Comparison of ENCODE assay signal across 20 cellular contexts in the genomic region with DNA sequence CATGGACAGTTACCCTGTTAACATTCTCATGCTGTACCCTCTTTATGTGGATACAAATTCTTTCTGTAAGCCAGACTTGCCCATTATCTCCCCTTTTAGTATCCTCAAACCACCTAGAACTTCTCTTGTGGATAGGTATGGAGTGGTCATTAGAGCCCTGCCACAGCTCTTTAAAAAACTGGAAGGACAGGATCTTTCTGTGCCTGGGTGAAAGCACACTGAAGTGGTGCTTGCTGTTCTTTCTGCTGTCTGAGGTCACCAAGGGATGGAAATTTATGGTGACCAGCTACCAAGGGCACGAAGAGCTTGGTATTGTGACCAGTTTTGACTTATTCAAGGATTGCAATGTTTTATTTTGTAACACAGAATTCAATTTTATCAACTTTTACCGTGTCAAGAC.
A peak's percentile ranks its signal among the peaks of the same experiment; 100 is the strongest.
DNase-seq lines count a peak whose midpoint lies in the region; ATAC-seq and TF ChIP-seq lines count a peak whose summit lies in the region.
"Had no signal": no experiment of that assay in that cellular context is flagged by ENCODE, and none has a peak within 500 bp of the region (broad histone marks: within the 10 kb centered on the region; RNA-seq: fewer than 3 reads in every experiment).

No MANE protein-coding gene starts in this region.

- H3K27me3 ChIP-seq in lower lobe of right lung (ENCODE audit: low read depth) = no peaks in the 10 kb centered on the region
- H3K27me3 ChIP-seq: BLaER1 had no signal

- DNase-seq in NCI-H2029 (lab: John Stamatoyannopoulos, UW) = peak; percentile 15
- DNase-seq in NCI-H2029 treated with DMSO at 0.1 percent for 48 hours (lab: John Stamatoyannopoulos, UW) = no peak
- peak; percentile 6 for DNase-seq in ELF-1 (ENCODE audit: low read depth, low spot score)
- no peak for DNase-seq in lower lobe of right lung
- DNase-seq in NCI-H1694 treated with DMSO at 0.1 percent for 48 hours (lab: John Stamatoyannopoulos, UW) = no peak
- no peak for DNase-seq in glomerular visceral epithelial cell (ENCODE audit: extremely low spot score)
- DNase-seq: Caco-2; CD4-positive, CD25-positive, alpha-beta regulatory T cell; CD8-positive, alpha-beta T cell; DMS153; DND-41; GDM1; GOT3; HFFc6 had no signal

- ATAC-seq in lower lobe of right lung (peak; percentile 51 to 53), HG02938 (IDR thresholded peaks at IDR 0.05; ENCODE audit: unreplicated experiment) (no peak)
- ATAC-seq: CD8-positive, alpha-beta T cell; GM12878 had no signal

- no peak overlapping the region for H3K27ac ChIP-seq in lower lobe of right lung
- H3K27ac ChIP-seq: 22Rv1, BLaER1, C4-2B had no signal

- H3K36me3 ChIP-seq in lower lobe of right lung = no peaks in the 10 kb centered on the region
- H3K36me3 ChIP-seq: BLaER1, HAP-1 had no signal

- intact Hi-C loops in lower lobe of right lung (cut with DNase I) = no loop called here

- H3K4me3 ChIP-seq in lower lobe of right lung = no peak overlapping the region
- H3K4me3 ChIP-seq: BLaER1, GM12878, HAP-1 had no signal

- H3K9me3 ChIP-seq in lower lobe of right lung = no peaks in the 10 kb centered on the region
- H3K9me3 ChIP-seq: Caco-2, HAP-1 had no signal

- H3K4me1 ChIP-seq in lower lobe of right lung = no peaks in the 10 kb centered on the region
- H3K4me1 ChIP-seq: BLaER1, Caco-2, HAP-1 had no signal

- no peak for TF ChIP-seq CTCF in lower lobe of right lung (IDR thresholded peaks at IDR 0.05)

Comparison
In these comparisons a context has a peak if more than half of its experiments do, and no peak if none do; other contexts are left out.
1. DNase-seq: peak in NCI-H2029 (single experiment) and ELF-1 (single experiment); none in NCI-H2029 treated with DMSO at 0.1 percent for 48 hours (single experiment), lower lobe of right lung (single experiment), NCI-H1694 treated with DMSO at 0.1 percent for 48 hours (single experiment) and glomerular visceral epithelial cell (single experiment).